Comparison of ENCODE assay signal across 23 cellular contexts in the genomic region with DNA sequence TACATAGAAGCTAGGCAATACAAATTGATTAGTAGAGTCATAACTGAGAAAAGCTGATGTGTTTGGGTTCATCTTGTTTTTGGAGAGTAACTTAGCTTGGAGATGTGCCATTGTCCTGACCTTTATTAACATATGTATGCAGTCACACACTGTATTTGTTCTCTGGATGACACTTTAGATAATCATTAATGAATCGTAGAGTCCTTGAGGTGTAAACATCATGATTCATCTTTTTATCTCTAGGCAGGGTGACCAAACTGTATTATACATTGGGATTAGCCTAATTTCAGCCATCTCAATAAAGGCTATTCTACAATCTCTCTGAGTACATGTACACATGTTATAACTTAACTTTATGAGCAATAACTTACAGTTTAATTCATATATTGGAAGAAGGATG. TPM values are rescaled to one million over a fixed set of nuclear protein-coding genes. Genes with fewer than 3 reads are reported as not detected.
DNase-seq lines count a peak whose midpoint lies in the region; ATAC-seq, FAIRE-seq and TF ChIP-seq lines count a peak whose summit lies in the region.
"Had no signal": no experiment of that assay in that cellular context is flagged by ENCODE, and none has a peak within 500 bp of the region (broad histone marks: within the 10 kb centered on the region; RNA-seq: fewer than 3 reads in every experiment).

No MANE protein-coding gene starts in this region.

- no peak for TF ChIP-seq EP300 in ovary (IDR thresholded peaks at IDR 0.05)

- H3K4me1 ChIP-seq in ovary (ENCODE audit: insufficient read depth) = no peaks in the 10 kb centered on the region
- H3K4me1 ChIP-seq: Caco-2 had no signal

- 43 to 68% (median 55%) methylated on average over 1 of the region's 1 CpG for WGBS in ovary, 3 donors

- H3K36me3 ChIP-seq in ovary = no peaks in the 10 kb centered on the region

- peak; percentile 39 for DNase-seq in ACHN
- DNase-seq in DMS53 (lab: John Stamatoyannopoulos, UW) = peak; percentile 92
- peak; percentile 48 for DNase-seq in renal cortical epithelial cell (ENCODE audit: low read depth)
- no peak for DNase-seq in CD1c-positive myeloid dendritic cell (ENCODE audit: extremely low spot score)
- no peak for DNase-seq in NCI-H2227 (lab: John Stamatoyannopoulos, UW; ENCODE audit: unreplicated experiment)
- DNase-seq in ovary = no peak
- DNase-seq: C1 segment of cervical spinal cord; Caco-2; CD4-positive, CD25-positive, alpha-beta regulatory T cell; CD8-positive, alpha-beta T cell; DMS79; EL; GDM1; GM23248; H7; HCEC 1CT had no signal

- no peak for TF ChIP-seq CTCF in ovary (IDR thresholded peaks at IDR 0.05)

- no peak overlapping the region for H3K27ac ChIP-seq in ovary
- H3K27ac ChIP-seq: GM23248 had no signal

- intact Hi-C loops in ovary (cut with DNase I) = no loop called here

- H3K4me3 ChIP-seq in ovary = no peak overlapping the region
- H3K4me3 ChIP-seq: GM12878, GM23248 had no signal

- in situ Hi-C loops in ACHN (cut with HindIII; ENCODE audit: low pct_ligation_motif_present, low pct_unique_long_range_greater_than_20kb, low sequenced_read_pairs) = no loop called here

- FAIRE-seq in islet of Langerhans (lab: Jason Lieb, UNC) = peak; percentile 58
- FAIRE-seq: A204.1, GM12878, GM19239, H1 had no signal

- H3K27me3 ChIP-seq in ovary = no peaks in the 10 kb centered on the region

- ATAC-seq in HG03039 (IDR thresholded peaks at IDR 0.05; ENCODE audit: unreplicated experiment) = no peak
- ATAC-seq: CD8-positive, alpha-beta T cell; GM12878 had no signal

- TF ChIP-seq POLR2A in ovary (IDR thresholded peaks at IDR 0.05) = no peak

- H3K9me3 ChIP-seq in ovary = no peaks in the 10 kb centered on the region
- H3K9me3 ChIP-seq: Caco-2 had no signal

RNA-seq across cellular contexts. Expression of gene C6orf58, which starts 54.3 kb away (rescaled TPM):
- total RNA-seq in renal cortical epithelial cell = 0.25 and 1.0 TPM in 2 replicates
- total RNA-seq in ovary = under 1 TPM in 1 of 7 donors, not detected in 6; 0.74 TPM
- polyA plus RNA-seq in ovary = not detected
- total RNA-seq: Caco-2; CD4-positive, CD25-positive, alpha-beta regulatory T cell; CD8-positive, alpha-beta T cell; GM23248; H1; H7 had no signal
- polyA plus RNA-seq: BJ; CD4-positive, CD25-positive, alpha-beta regulatory T cell; GM23248; H1 had no signal

Comparison
In these comparisons a context has a peak if more than half of its experiments do, and no peak if none do; other contexts are left out.
1. DNase-seq: peak in ACHN (single experiment), DMS53 (single experiment) and renal cortical epithelial cell (single experiment); none in CD1c-positive myeloid dendritic cell (single experiment), NCI-H2227 (single experiment) and ovary (0 of 5).